In the genomic region with DNA sequence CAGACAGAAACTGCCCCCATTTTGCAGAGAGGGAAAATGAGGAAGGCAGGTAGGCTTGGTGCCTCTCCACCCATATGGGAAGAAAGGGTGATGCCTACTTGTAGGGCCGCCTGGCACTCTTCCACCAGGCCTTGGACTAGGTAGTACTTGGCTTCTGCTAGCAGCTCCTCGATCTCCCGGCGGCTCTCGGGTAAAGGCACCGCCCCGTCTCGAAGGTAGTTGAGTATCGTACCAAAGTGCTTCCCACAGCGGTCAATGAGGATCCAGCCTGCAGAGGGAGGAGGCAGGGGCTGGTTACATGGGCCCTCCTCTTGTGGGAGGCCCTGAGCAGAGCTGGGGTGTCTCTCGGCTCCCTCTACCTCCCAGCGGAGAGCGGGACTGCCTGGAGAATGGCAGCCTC, we compare ENCODE assay signal across 1 cellular context.
TF ChIP-seq lines count a peak whose summit lies in the region.

No MANE protein-coding gene starts in this region.

TF ChIP-seq in GM23338, 12 proteins besides CTCF, POLR2A, EP300 and RAD21 (continued from another document):
- TF ChIP-seq, protein P1, sequence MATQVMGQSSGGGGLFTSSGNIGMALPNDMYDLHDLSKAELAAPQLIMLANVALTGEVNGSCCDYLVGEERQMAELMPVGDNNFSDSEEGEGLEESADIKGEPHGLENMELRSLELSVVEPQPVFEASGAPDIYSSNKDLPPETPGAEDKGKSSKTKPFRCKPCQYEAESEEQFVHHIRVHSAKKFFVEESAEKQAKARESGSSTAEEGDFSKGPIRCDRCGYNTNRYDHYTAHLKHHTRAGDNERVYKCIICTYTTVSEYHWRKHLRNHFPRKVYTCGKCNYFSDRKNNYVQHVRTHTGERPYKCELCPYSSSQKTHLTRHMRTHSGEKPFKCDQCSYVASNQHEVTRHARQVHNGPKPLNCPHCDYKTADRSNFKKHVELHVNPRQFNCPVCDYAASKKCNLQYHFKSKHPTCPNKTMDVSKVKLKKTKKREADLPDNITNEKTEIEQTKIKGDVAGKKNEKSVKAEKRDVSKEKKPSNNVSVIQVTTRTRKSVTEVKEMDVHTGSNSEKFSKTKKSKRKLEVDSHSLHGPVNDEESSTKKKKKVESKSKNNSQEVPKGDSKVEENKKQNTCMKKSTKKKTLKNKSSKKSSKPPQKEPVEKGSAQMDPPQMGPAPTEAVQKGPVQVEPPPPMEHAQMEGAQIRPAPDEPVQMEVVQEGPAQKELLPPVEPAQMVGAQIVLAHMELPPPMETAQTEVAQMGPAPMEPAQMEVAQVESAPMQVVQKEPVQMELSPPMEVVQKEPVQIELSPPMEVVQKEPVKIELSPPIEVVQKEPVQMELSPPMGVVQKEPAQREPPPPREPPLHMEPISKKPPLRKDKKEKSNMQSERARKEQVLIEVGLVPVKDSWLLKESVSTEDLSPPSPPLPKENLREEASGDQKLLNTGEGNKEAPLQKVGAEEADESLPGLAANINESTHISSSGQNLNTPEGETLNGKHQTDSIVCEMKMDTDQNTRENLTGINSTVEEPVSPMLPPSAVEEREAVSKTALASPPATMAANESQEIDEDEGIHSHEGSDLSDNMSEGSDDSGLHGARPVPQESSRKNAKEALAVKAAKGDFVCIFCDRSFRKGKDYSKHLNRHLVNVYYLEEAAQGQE (IDR thresholded peaks at IDR 0.05; ENCODE audit: unreplicated experiment): no peak
- TF ChIP-seq JUNB (IDR thresholded peaks at IDR 0.05; ENCODE audit: unreplicated experiment): no peak
- no peak for TF ChIP-seq EZH2phosphoT487 (IDR thresholded peaks at IDR 0.05; ENCODE audit: unreplicated experiment)
- no peak for TF ChIP-seq NANOG (IDR thresholded peaks at IDR 0.05; ENCODE audit: borderline replicate concordance)
- TF ChIP-seq EZH2 (IDR thresholded peaks at IDR 0.05; ENCODE audit: low read depth, unreplicated experiment): no peak
- TF ChIP-seq, protein P2, sequence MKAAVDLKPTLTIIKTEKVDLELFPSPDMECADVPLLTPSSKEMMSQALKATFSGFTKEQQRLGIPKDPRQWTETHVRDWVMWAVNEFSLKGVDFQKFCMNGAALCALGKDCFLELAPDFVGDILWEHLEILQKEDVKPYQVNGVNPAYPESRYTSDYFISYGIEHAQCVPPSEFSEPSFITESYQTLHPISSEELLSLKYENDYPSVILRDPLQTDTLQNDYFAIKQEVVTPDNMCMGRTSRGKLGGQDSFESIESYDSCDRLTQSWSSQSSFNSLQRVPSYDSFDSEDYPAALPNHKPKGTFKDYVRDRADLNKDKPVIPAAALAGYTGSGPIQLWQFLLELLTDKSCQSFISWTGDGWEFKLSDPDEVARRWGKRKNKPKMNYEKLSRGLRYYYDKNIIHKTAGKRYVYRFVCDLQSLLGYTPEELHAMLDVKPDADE (IDR thresholded peaks at IDR 0.05): no peak
- TF ChIP-seq ZNF331 (CRISPR knock-in tag; IDR thresholded peaks at IDR 0.05; ENCODE audit: low read depth): no peak
- TF ChIP-seq POLR2AphosphoS5 (IDR thresholded peaks at IDR 0.05; ENCODE audit: low read depth): no peak
- no peak for TF ChIP-seq ZNF114 (CRISPR knock-in tag; IDR thresholded peaks at IDR 0.05)
- TF ChIP-seq ZNF462 (CRISPR knock-in tag; IDR thresholded peaks at IDR 0.05): no peak
- no peak for TF ChIP-seq CREB1 (CRISPR knock-in tag; IDR thresholded peaks at IDR 0.05; ENCODE audit: low read depth)
